Comparison of ENCODE assay signal across 8 cellular contexts in genomic region chr3:111577798-111578685, GRCh38. TPM values are rescaled to one million over a fixed set of nuclear protein-coding genes. Genes with fewer than 3 reads are reported as not detected.
DNase-seq lines count a peak whose midpoint lies in the region; ATAC-seq and TF ChIP-seq lines count a peak whose summit lies in the region.

No MANE protein-coding gene starts in this region.

- 75 to 83% methylated on average over 4 of the region's 4 CpGs for WGBS in body of pancreas, 2 donors

- TF ChIP-seq POLR2A in body of pancreas (IDR thresholded peaks at IDR 0.05): no peak

- no peak overlapping the region for H3K27ac Mint-ChIP-seq in Calu3 (ENCODE audit: unreplicated experiment)

- no peaks in the 10 kb centered on the region for H3K27me3 Mint-ChIP-seq in Calu3 (ENCODE audit: unreplicated experiment)

- H3K4me1 Mint-ChIP-seq in Calu3 (ENCODE audit: low read depth, unreplicated experiment): peaks cover 33% of the 10 kb centered on the region

- peak; percentile 97 for ATAC-seq in GM18873 (IDR thresholded peaks at IDR 0.05; ENCODE audit: low FRiP score, unreplicated experiment)
- peak; percentile 84 for ATAC-seq in HG03045 (IDR thresholded peaks at IDR 0.05; ENCODE audit: unreplicated experiment)
- ATAC-seq in body of pancreas: no peak
- no peak for ATAC-seq in omental fat pad (ENCODE audit: low FRiP score)

- H3K4me1 ChIP-seq in body of pancreas: no peaks in the 10 kb centered on the region

- TF ChIP-seq CTCF in Calu3 (IDR thresholded peaks at IDR 0.05; ENCODE audit: unreplicated experiment): no peak
- peak in 4 of 7 experiments; percentile 18 to 26 (median 24) for TF ChIP-seq CTCF in body of pancreas (IDR thresholded peaks at IDR 0.05)
- TF ChIP-seq CTCF in omental fat pad (IDR thresholded peaks at IDR 0.05): no peak

- H3K27me3 ChIP-seq in body of pancreas: peaks cover 0 to 4% of the 10 kb centered on the region in 2 donors

- no peaks in the 10 kb centered on the region for H3K9me3 Mint-ChIP-seq in Calu3 (ENCODE audit: low read depth, unreplicated experiment)

- H3K9me3 ChIP-seq in body of pancreas: no peaks in the 10 kb centered on the region

- H3K27ac ChIP-seq in body of pancreas: no peak overlapping the region

- intact Hi-C loops in Calu3 (cut with micrococcal nuclease; ENCODE audit: unreplicated experiment) (loop anchor here (1.0 to 5.0 kb wide), 3 partner anchors 38 to 113 kb away; no protein-coding TSS in a partner anchor), body of pancreas (cut with DNase I) (no loop called here)

- CTCF ChIA-PET in Calu3 (lab: Charles Lee): interaction anchor here (0.6 to 2.5 kb wide), 11 partner anchors 12 to 390 kb away, joined by 3 to 44 read pairs (median 4); no protein-coding TSS in a partner anchor

- no peaks in the 10 kb centered on the region for H3K36me3 Mint-ChIP-seq in Calu3 (ENCODE audit: insufficient read depth, unreplicated experiment)

- no peak overlapping the region for H3K4me3 Mint-ChIP-seq in Calu3 (ENCODE audit: low read depth, unreplicated experiment)

- no peaks in the 10 kb centered on the region for H3K36me3 ChIP-seq in body of pancreas (replicated peaks in 1 of 2; ENCODE audit: insufficient read depth in 1 of 2, low read depth in 2 of 2)

- H3K4me3 ChIP-seq in body of pancreas: no peak overlapping the region

- peak; percentile 32 for DNase-seq in Calu3
- DNase-seq in NCI-H526 treated with DMSO at 0.1 percent for 48 hours (lab: John Stamatoyannopoulos, UW): peak; percentile 4
- DNase-seq in body of pancreas: no peak
- DNase-seq in lung microvascular endothelial cell (ENCODE audit: low read depth in 2 of 2): peak; percentile 59 to 61
- DNase-seq in stimulated activated CD4-positive, alpha-beta T cell treated with anti-CD3 and anti-CD28 coated beads, Interleukin-15, amount 100 ng/mL, for 24 hours: no peak
- DNase-seq in omental fat pad (ENCODE audit: low spot score): no peak

- BruUV-seq in Calu3 (replicated peaks; lab: Mats Ljungman, UMichigan): no TSS peak

RNA-seq across cellular contexts. Expression of gene ZBED2, which starts 17.1 kb away (rescaled TPM):
- total RNA-seq in Calu3 (2022) (0.24 and 0.56 TPM in 2 replicates), body of pancreas (not detected), lung microvascular endothelial cell (not detected in 2 replicates), omental fat pad (under 1 TPM in 1 of 4 donors, not detected in 3; 0.56 TPM)

RNA-seq across cellular contexts. Expression of gene CD96, which starts 36.0 kb away (rescaled TPM):
- total RNA-seq in Calu3 (2022) (0.27 TPM in 1 of 2 replicates, not detected in the other), body of pancreas (1 to 10 TPM in 1 of 2 donors, under 1 TPM in 1; 0.33 to 2.6 TPM), lung microvascular endothelial cell (not detected in 2 replicates), omental fat pad (1 to 10 TPM; 3.8 to 5.0 (median 4.2) TPM)

Comparison
In these comparisons a context has a peak if more than half of its experiments do, and no peak if none do; other contexts are left out.
1. DNase-seq: peak in Calu3 (single experiment), NCI-H526 treated with DMSO at 0.1 percent for 48 hours (single experiment) and lung microvascular endothelial cell (2 of 2); none in body of pancreas (0 of 4), stimulated activated CD4-positive, alpha-beta T cell treated with anti-CD3 and anti-CD28 coated beads, Interleukin-15, amount 100 ng/mL, for 24 hours (single experiment) and omental fat pad (single experiment).
2. CTCF ChIP-seq: peak in body of pancreas (4 of 7); none in Calu3 (single experiment) and omental fat pad (0 of 3).
3. ATAC-seq: peak in GM18873 (single experiment) and HG03045 (single experiment); none in body of pancreas (single experiment) and omental fat pad (single experiment).